ENCODE assay signal across 8 cellular contexts in the genomic region with DNA sequence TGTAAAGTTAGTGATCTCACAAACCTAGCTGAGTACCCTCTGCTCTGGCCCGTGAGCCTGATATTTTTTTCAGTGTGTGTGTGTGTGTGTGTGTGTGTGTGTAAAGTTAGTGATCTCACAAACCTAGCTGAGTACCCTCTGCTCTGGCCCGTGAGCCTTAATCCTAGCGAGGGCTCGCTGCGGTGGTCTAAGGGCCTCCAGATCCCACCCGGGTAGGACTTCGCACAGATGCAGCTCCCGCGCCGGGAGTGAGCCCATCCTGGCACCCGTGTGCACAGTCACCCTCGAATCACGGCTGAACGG. TPM values are rescaled to one million over a fixed set of nuclear protein-coding genes. Genes with fewer than 3 reads are reported as not detected.
DNase-seq lines count a peak whose midpoint lies in the region; ATAC-seq and TF ChIP-seq lines count a peak whose summit lies in the region.
"Not testable (repeated sequence)": the region's sequence is repeated elsewhere in the genome, so short reads cannot be mapped to it uniquely, and the experiment has no call there.

No MANE protein-coding gene starts in this region.

- not testable (repeated sequence) for TF ChIP-seq EP300 in suprapubic skin (IDR thresholded peaks at IDR 0.05)

- H3K27ac Mint-ChIP-seq in CD4-positive, CD25-positive, alpha-beta regulatory T cell, result peak overlapping the region; percentile 92 to 98 (median 96)
- peak overlapping the region; percentile 92 to 97 for H3K27ac Mint-ChIP-seq in activated naive CD4-positive, alpha-beta T cell treated with anti-CD3 and anti-CD28 coated beads, Interleukin-2, amount 50 U/mL, for 72 hours
- H3K27ac Mint-ChIP-seq in endodermal cell (peak overlapping the region; percentile 87), immature natural killer cell (peak overlapping the region; percentile 89 to 97 (median 94))

- not testable (repeated sequence) for H3K79me2 ChIP-seq in osteoblast (ENCODE audit: insufficient read depth, low read length)

- not testable (repeated sequence) for TF ChIP-seq POLR2A in suprapubic skin (IDR thresholded peaks at IDR 0.05)

- H3K36me3 ChIP-seq in CD4-positive, CD25-positive, alpha-beta regulatory T cell (ENCODE audit: control insufficient read depth, insufficient read depth, low read length); endodermal cell (ENCODE audit: control insufficient read depth, insufficient read depth, low read length); osteoblast (ENCODE audit: insufficient read depth, low read length); suprapubic skin: not testable (repeated sequence)

- not testable (repeated sequence) for TF ChIP-seq CTCF in RWPE1 (conservative IDR thresholded peaks at IDR 0.05; ENCODE audit: low read depth); endodermal cell (conservative IDR thresholded peaks at IDR 0.05); osteoblast (IDR thresholded peaks at IDR 0.05; ENCODE audit: extremely low read depth, low read depth, low read length); suprapubic skin (IDR thresholded peaks at IDR 0.05)

- 6 to 12% methylated on average over 5 to 13 of the region's 14 CpGs for WGBS in endodermal cell (ENCODE audit: insufficient coverage in 1 of 2, insufficient read length in 1 of 2), 2 experiments
- WGBS in suprapubic skin, result no CpG with 5 or more reads among the region's 14 CpGs

- DNase-seq in CD4-positive, CD25-positive, alpha-beta regulatory T cell, result peak in 1 of 3 donors; percentile 80
- DNase-seq in RWPE1 (ENCODE audit: low spot score); activated naive CD4-positive, alpha-beta T cell treated with anti-CD3 and anti-CD28 coated beads, Interleukin-2, amount 50 U/mL, for 72 hours (ENCODE audit: low spot score in 2 of 2); endodermal cell; immature natural killer cell; osteoblast (ENCODE audit: insufficient read length, low spot score, missing footprints); suprapubic skin (ENCODE audit: low spot score in 2 of 2): not testable (repeated sequence)

- peak overlapping the region; percentile 85 for H3K4me2 ChIP-seq in osteoblast (ENCODE audit: insufficient read depth, low read length)

- not testable (repeated sequence) for H3K9me3 ChIP-seq in CD4-positive, CD25-positive, alpha-beta regulatory T cell (ENCODE audit: control insufficient read depth in 2 of 2, low read length in 2 of 2); endodermal cell (ENCODE audit: control insufficient read depth, low read length); osteoblast (ENCODE audit: low read depth, low read length); suprapubic skin

- H3K9ac ChIP-seq in endodermal cell (ENCODE audit: extremely low read depth, low read length, poor library complexity, severe bottlenecking), result peak overlapping the region; percentile 86

- peaks cover 0 to 15% (median 8%) of the 10 kb centered on the region in 4 donors for H3K4me1 Mint-ChIP-seq in CD4-positive, CD25-positive, alpha-beta regulatory T cell
- H3K4me1 Mint-ChIP-seq in endodermal cell, result not testable (repeated sequence)
- peaks cover 12 to 15% of the 10 kb centered on the region in 2 donors for H3K4me1 Mint-ChIP-seq in immature natural killer cell

- H3K36me3 Mint-ChIP-seq in CD4-positive, CD25-positive, alpha-beta regulatory T cell; immature natural killer cell: not testable (repeated sequence)
- peaks cover 0 to 18% of the 10 kb centered on the region in 2 donors for H3K36me3 Mint-ChIP-seq in activated naive CD4-positive, alpha-beta T cell treated with anti-CD3 and anti-CD28 coated beads, Interleukin-2, amount 50 U/mL, for 72 hours
- H3K36me3 Mint-ChIP-seq in endodermal cell (ENCODE audit: low read depth), result peaks cover 10% of the 10 kb centered on the region

- not testable (repeated sequence) for ATAC-seq in CD4-positive, CD25-positive, alpha-beta regulatory T cell (ENCODE audit: low read depth in 2 of 2); activated naive CD4-positive, alpha-beta T cell treated with anti-CD3 and anti-CD28 coated beads, Interleukin-2, amount 50 U/mL, for 72 hours
- peak; percentile 20 for ATAC-seq in HG02870 (IDR thresholded peaks at IDR 0.05; ENCODE audit: unreplicated experiment)

- not testable (repeated sequence) for H3K9me3 Mint-ChIP-seq in CD4-positive, CD25-positive, alpha-beta regulatory T cell; activated naive CD4-positive, alpha-beta T cell treated with anti-CD3 and anti-CD28 coated beads, Interleukin-2, amount 50 U/mL, for 72 hours; endodermal cell; immature natural killer cell

- peak overlapping the region; percentile 94 to 99 (median 96) for H3K4me3 Mint-ChIP-seq in CD4-positive, CD25-positive, alpha-beta regulatory T cell
- peak overlapping the region; percentile 85 for H3K4me3 Mint-ChIP-seq in endodermal cell
- H3K4me3 Mint-ChIP-seq in immature natural killer cell, result peak overlapping the region; percentile 92 to 97 (median 95)

- POLR2A ChIA-PET in RWPE1 (lab: Yijun Ruan, JAX; ENCODE audit: low non-redundant PET), result not testable (repeated sequence)

- H3K27me3 Mint-ChIP-seq in CD4-positive, CD25-positive, alpha-beta regulatory T cell; endodermal cell (ENCODE audit: insufficient read depth): not testable (repeated sequence)
- H3K27me3 Mint-ChIP-seq in immature natural killer cell (ENCODE audit: low read depth in 3 of 3), result peaks cover 13 to 25% (median 16%) of the 10 kb centered on the region in 3 donors

- CTCF ChIA-PET in RWPE1 (lab: Yijun Ruan, JAX), result not testable (repeated sequence)

- H3K4me3 ChIP-seq in CD4-positive, CD25-positive, alpha-beta regulatory T cell (ENCODE audit: low read depth, low read length), result peak overlapping the region; percentile 51
- peak overlapping the region; percentile 85 for H3K4me3 ChIP-seq in endodermal cell (ENCODE audit: low read length)
- H3K4me3 ChIP-seq in osteoblast (ENCODE audit: insufficient read depth, low read length), result peak overlapping the region; percentile 98
- peak overlapping the region; percentile 96 for H3K4me3 ChIP-seq in suprapubic skin

- not testable (repeated sequence) for H3K27me3 ChIP-seq in CD4-positive, CD25-positive, alpha-beta regulatory T cell (ENCODE audit: control insufficient read depth, insufficient read depth, low read length); endodermal cell (ENCODE audit: control insufficient read depth, insufficient read depth, low read length, poor library complexity, severe bottlenecking); osteoblast (ENCODE audit: insufficient read depth, low read length); suprapubic skin

- not testable (repeated sequence) for H4K20me1 ChIP-seq in osteoblast (ENCODE audit: insufficient read depth, low read length)

- peak overlapping the region; percentile 100 for H2AFZ ChIP-seq in osteoblast (ENCODE audit: low read length)

- not testable (repeated sequence) for H3K4me1 ChIP-seq in CD4-positive, CD25-positive, alpha-beta regulatory T cell (ENCODE audit: control insufficient read depth, insufficient read depth, low read length, poor library complexity, severe bottlenecking); endodermal cell (ENCODE audit: control insufficient read depth, insufficient read depth, low read length); osteoblast (ENCODE audit: insufficient read depth, low read length)
- peaks cover 20% of the 10 kb centered on the region for H3K4me1 ChIP-seq in suprapubic skin

- H3K27ac ChIP-seq in CD4-positive, CD25-positive, alpha-beta regulatory T cell (ENCODE audit: insufficient read depth, low read length, poor library complexity, severe bottlenecking), result peak overlapping the region; percentile 85
- H3K27ac ChIP-seq in RWPE1 (peak overlapping the region; percentile 94), endodermal cell (ENCODE audit: low read depth, low read length) (peak overlapping the region; percentile 87), osteoblast (ENCODE audit: low read depth, low read length) (peak overlapping the region; percentile 85), suprapubic skin (peak overlapping the region; percentile 92)

RNA-seq across cellular contexts. Expression of gene DYNLT2B, which starts 0.7 kb away (rescaled TPM):
- total RNA-seq in CD4-positive, CD25-positive, alpha-beta regulatory T cell, result 9.1 TPM
- 10 to 100 TPM; 13.8 to 20.7 (median 16.9) TPM for polyA plus RNA-seq in CD4-positive, CD25-positive, alpha-beta regulatory T cell
- 10 to 100 TPM in 1 of 2 donors, 1 to 10 TPM in 1; 7.4 to 13.1 TPM for total RNA-seq in activated naive CD4-positive, alpha-beta T cell treated with anti-CD3 and anti-CD28 coated beads, Interleukin-2, amount 50 U/mL, for 72 hours
- total RNA-seq in endodermal cell (10 to 100 TPM; 22.6 to 45.5 TPM), osteoblast (10.5 and 10.9 TPM in 2 replicates), suprapubic skin (10 to 100 TPM in 2 of 4 donors, 1 to 10 TPM in 2; 5.3 to 13.1 (median 10.6) TPM)
- 46.2 TPM for polyA plus RNA-seq in endodermal cell (2013, experiment 1 of 2)
- polyA plus RNA-seq in endodermal cell (2013, experiment 2 of 2), result 52.7 TPM
- polyA plus RNA-seq in immature natural killer cell, result 10 to 100 TPM; 15.6 to 17.8 (median 16.8) TPM

RNA-seq across cellular contexts. Expression of gene TM4SF19, which starts 20.8 kb away (rescaled TPM):
- total RNA-seq in CD4-positive, CD25-positive, alpha-beta regulatory T cell, result not detected
- under 1 TPM in 1 of 4 donors, not detected in 3; 0.15 TPM for polyA plus RNA-seq in CD4-positive, CD25-positive, alpha-beta regulatory T cell
- under 1 TPM in 1 of 2 donors, not detected in 1; 0.20 TPM for total RNA-seq in activated naive CD4-positive, alpha-beta T cell treated with anti-CD3 and anti-CD28 coated beads, Interleukin-2, amount 50 U/mL, for 72 hours
- not detected for total RNA-seq in endodermal cell
- polyA plus RNA-seq in endodermal cell (2013, experiment 1 of 2), result not detected
- not detected for polyA plus RNA-seq in endodermal cell (2013, experiment 2 of 2)
- 10 to 100 TPM in 1 of 3 donors, 1 to 10 TPM in 1, under 1 TPM in 1; 0.84 to 10.5 (median 5.1) TPM for polyA plus RNA-seq in immature natural killer cell
- 0.36 and 0.59 TPM in 2 replicates for total RNA-seq in osteoblast
- total RNA-seq in suprapubic skin, result under 1 TPM in 2 of 4 donors, not detected in 2; 0.68 to 0.89 TPM

RNA-seq across cellular contexts. Expression of gene PCYT1A, which starts 29.8 kb away (rescaled TPM):
- 87.4 TPM for total RNA-seq in CD4-positive, CD25-positive, alpha-beta regulatory T cell
- polyA plus RNA-seq in CD4-positive, CD25-positive, alpha-beta regulatory T cell, result 10 to 100 TPM; 21.4 to 25.2 (median 22.9) TPM
- total RNA-seq in activated naive CD4-positive, alpha-beta T cell treated with anti-CD3 and anti-CD28 coated beads, Interleukin-2, amount 50 U/mL, for 72 hours, result 10 to 100 TPM; 28.1 to 40.3 TPM
- total RNA-seq in endodermal cell, result 10 to 100 TPM; 30.2 to 32.5 TPM
- polyA plus RNA-seq in endodermal cell (2013, experiment 1 of 2), result 23.9 TPM
- polyA plus RNA-seq in endodermal cell (2013, experiment 2 of 2), result 23.6 TPM
- polyA plus RNA-seq in immature natural killer cell, result 10 to 100 TPM; 19.4 to 38.3 (median 32.0) TPM
- total RNA-seq in osteoblast, result 84.6 and 86.1 TPM in 2 replicates
- total RNA-seq in suprapubic skin, result 100 to 1,000 TPM in 3 of 4 donors, 10 to 100 TPM in 1; 98.2 to 189 (median 141) TPM
